In the genomic region with DNA sequence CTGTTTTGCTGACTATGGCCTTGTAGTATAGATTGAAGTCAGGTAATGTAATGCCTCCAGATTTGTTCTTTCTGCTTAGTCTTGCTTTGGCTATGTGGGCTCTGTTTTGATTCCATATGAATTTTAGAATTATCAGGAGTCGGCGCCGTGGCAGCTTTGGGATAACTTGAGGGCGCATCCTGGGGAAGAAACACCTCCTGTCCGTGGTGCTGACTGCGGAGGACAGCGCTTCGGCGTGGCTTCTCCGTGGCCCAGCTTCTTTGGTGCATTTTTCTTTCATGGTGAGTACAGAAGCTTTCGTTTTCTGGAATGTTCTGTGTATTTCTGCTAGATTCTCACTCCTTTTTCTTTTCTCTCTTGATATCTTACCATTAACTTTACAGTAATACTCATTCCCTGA, we compare ENCODE assay signal across 17 cellular contexts. TPM values are rescaled to one million over a fixed set of nuclear protein-coding genes. Genes with fewer than 3 reads are reported as not detected.
DNase-seq lines count a peak whose midpoint lies in the region; ATAC-seq, FAIRE-seq and TF ChIP-seq lines count a peak whose summit lies in the region.
"Had no signal": no experiment of that assay in that cellular context is flagged by ENCODE, and none has a peak within 500 bp of the region (broad histone marks: within the 10 kb centered on the region; RNA-seq: fewer than 3 reads in every experiment).

No MANE protein-coding gene starts in this region.

- H3K27me3 ChIP-seq in SK-N-SH (ENCODE audit: insufficient read depth) = peaks cover 13% of the 10 kb centered on the region; the same call in 1 of the 2 replicates
- no peaks in the 10 kb centered on the region for H3K27me3 ChIP-seq in GM23338 (ENCODE audit: insufficient read depth)
- no peaks in the 10 kb centered on the region for H3K27me3 ChIP-seq in GM12878 (replicated peaks in 1 of 2; ENCODE audit: control insufficient read depth in 2 of 2, insufficient read depth in 2 of 2, low read length in 1 of 2)
- no peaks in the 10 kb centered on the region for H3K27me3 ChIP-seq in endodermal cell (ENCODE audit: control insufficient read depth, insufficient read depth, low read length, poor library complexity, severe bottlenecking)
- H3K27me3 ChIP-seq: BLaER1 had no signal

- H2AFZ ChIP-seq in SK-N-SH (ENCODE audit: low read depth) (no peak overlapping the region), GM23338 (no peak overlapping the region), GM12878 (ENCODE audit: control insufficient read depth, low read depth, low read length) (no peak overlapping the region)
- H2AFZ ChIP-seq: GM23248 had no signal

- no peak for ATAC-seq in SK-N-SH treated with all-trans-retinoic acid at 6 μM for 48 hours
- ATAC-seq in GM23338 = no peak
- ATAC-seq in GM12878 = no peak

- no peaks in the 10 kb centered on the region for H3K4me1 ChIP-seq in SK-N-SH (ENCODE audit: control insufficient read depth in 1 of 2, insufficient read depth in 2 of 2, low read depth in 1 of 2, low read length in 1 of 2)
- H3K4me1 ChIP-seq in GM23338 (ENCODE audit: insufficient read depth) = no peaks in the 10 kb centered on the region
- H3K4me1 ChIP-seq in GM12878 (ENCODE audit: control insufficient read depth, insufficient read depth, low read length) = peaks cover 8% of the 10 kb centered on the region
- H3K4me1 ChIP-seq in endodermal cell (ENCODE audit: control insufficient read depth, insufficient read depth, low read length) = no peaks in the 10 kb centered on the region
- H3K4me1 ChIP-seq: BLaER1 had no signal

- RAD21 ChIA-PET in GM12878 (lab: Charles Lee; ENCODE audit: unreplicated experiment) = no interaction called here

- no peaks in the 10 kb centered on the region for H4K20me1 ChIP-seq in SK-N-SH (ENCODE audit: insufficient read depth)
- H4K20me1 ChIP-seq in GM23338 (replicated peaks; ENCODE audit: insufficient read depth) = no peaks in the 10 kb centered on the region
- no peaks in the 10 kb centered on the region for H4K20me1 ChIP-seq in GM12878 (ENCODE audit: control insufficient read depth, insufficient read depth)
- H4K20me1 ChIP-seq: BLaER1 had no signal

- no peak overlapping the region for H3K4me3 ChIP-seq in SK-N-SH (ENCODE audit: low read depth in 2 of 2, low read length in 1 of 2)
- H3K4me3 ChIP-seq in GM23338 = no peak overlapping the region
- H3K4me3 ChIP-seq in GM12878 = no peak overlapping the region
- H3K4me3 ChIP-seq in endodermal cell (ENCODE audit: low read length) = no peak overlapping the region
- H3K4me3 ChIP-seq: BLaER1, GM23248 had no signal

- no peaks in the 10 kb centered on the region for H3F3A ChIP-seq in SK-N-SH (replicated peaks; ENCODE audit: insufficient read depth)
- no peaks in the 10 kb centered on the region for H3F3A ChIP-seq in GM23338 (replicated peaks; ENCODE audit: low read depth)

- no peaks in the 10 kb centered on the region for H3K36me3 ChIP-seq in SK-N-SH (replicated peaks in 1 of 2; ENCODE audit: control insufficient read depth in 1 of 2, insufficient read depth in 2 of 2, low read length in 1 of 2)
- no peaks in the 10 kb centered on the region for H3K36me3 ChIP-seq in GM23338 (ENCODE audit: insufficient read depth)
- no peaks in the 10 kb centered on the region for H3K36me3 ChIP-seq in GM12878 (ENCODE audit: control insufficient read depth in 2 of 2, insufficient read depth in 2 of 2, low read length in 1 of 2)
- H3K36me3 ChIP-seq in endodermal cell (ENCODE audit: control insufficient read depth, insufficient read depth, low read length) = no peaks in the 10 kb centered on the region
- H3K36me3 ChIP-seq: BLaER1 had no signal

- H3K27me3 Mint-ChIP-seq in GM23338 (ENCODE audit: insufficient read depth, low read depth, poor library complexity) = no peaks in the 10 kb centered on the region
- peaks cover 5% of the 10 kb centered on the region for H3K27me3 Mint-ChIP-seq in endodermal cell (ENCODE audit: insufficient read depth)
- H3K27me3 Mint-ChIP-seq in activated T-helper 1 cell treated with anti-CD3 and anti-CD28 coated beads, Interleukin-12 subunit alpha, Interleukin-12 subunit beta, Interleukin-2, Interleukin-4 antibody, amounts not matched to agents 30 ng/mL and 10 ng/mL and 1 ng/mL, durations not matched to agents 14 hours and 24 hours and 36 hours (ENCODE audit: insufficient read depth) = peaks cover 31% of the 10 kb centered on the region

- BruUV-seq in GM12878 (replicated peaks; lab: Mats Ljungman, UMichigan) = no TSS peak

- H3K9me3 Mint-ChIP-seq in GM23338 = peaks cover 5% of the 10 kb centered on the region; the same call in 2 of the 3 replicates
- peaks cover 3% of the 10 kb centered on the region for H3K9me3 Mint-ChIP-seq in endodermal cell
- H3K9me3 Mint-ChIP-seq in activated T-helper 1 cell treated with anti-CD3 and anti-CD28 coated beads, Interleukin-12 subunit alpha, Interleukin-12 subunit beta, Interleukin-2, Interleukin-4 antibody, amounts not matched to agents 30 ng/mL and 10 ng/mL and 1 ng/mL, durations not matched to agents 14 hours and 24 hours and 36 hours = no peaks in the 10 kb centered on the region
- H3K9me3 Mint-ChIP-seq: CD4-positive, alpha-beta memory T cell had no signal

- no peak for TF ChIP-seq POLR2A in GM12878 (IDR thresholded peaks at IDR 0.05; ENCODE audit: low read depth, low read length)

- TF ChIP-seq EP300 in SK-N-SH (IDR thresholded peaks at IDR 0.05; ENCODE audit: borderline replicate concordance in 1 of 2, low read depth in 1 of 2, low read length in 1 of 2) (no peak), GM12878 (IDR thresholded peaks at IDR 0.05; ENCODE audit: borderline replicate concordance in 1 of 2, control insufficient read depth in 1 of 2, low read depth in 2 of 2, low read length in 2 of 2) (no peak)

- H3K4me3 Mint-ChIP-seq in GM23338 (no peak overlapping the region), endodermal cell (no peak overlapping the region)
- H3K4me3 Mint-ChIP-seq in activated T-helper 1 cell treated with anti-CD3 and anti-CD28 coated beads, Interleukin-12 subunit alpha, Interleukin-12 subunit beta, Interleukin-2, Interleukin-4 antibody, amounts not matched to agents 30 ng/mL and 10 ng/mL and 1 ng/mL, durations not matched to agents 14 hours and 24 hours and 36 hours = no peak overlapping the region
- H3K4me3 Mint-ChIP-seq: CD14-positive monocyte; CD4-positive, alpha-beta memory T cell; H9 had no signal

- H3K4me1 Mint-ChIP-seq in GM23338 = no peaks in the 10 kb centered on the region
- no peaks in the 10 kb centered on the region for H3K4me1 Mint-ChIP-seq in endodermal cell
- H3K4me1 Mint-ChIP-seq in activated T-helper 1 cell treated with anti-CD3 and anti-CD28 coated beads, Interleukin-12 subunit alpha, Interleukin-12 subunit beta, Interleukin-2, Interleukin-4 antibody, amounts not matched to agents 30 ng/mL and 10 ng/mL and 1 ng/mL, durations not matched to agents 14 hours and 24 hours and 36 hours (ENCODE audit: low read depth) = no peaks in the 10 kb centered on the region
- H3K4me1 Mint-ChIP-seq: CD14-positive monocyte; CD4-positive, alpha-beta memory T cell; H9 had no signal

- intact Hi-C loops in GM12878 (cut with micrococcal nuclease; ENCODE audit: unreplicated experiment) = no loop called here
- intact Hi-C loops in activated T-helper 1 cell treated with anti-CD3 and anti-CD28 coated beads, Interleukin-12 subunit alpha, Interleukin-12 subunit beta, Interleukin-2, Interleukin-4 antibody, amounts not matched to agents 30 ng/mL and 10 ng/mL and 1 ng/mL, durations not matched to agents 14 hours and 24 hours and 36 hours (cut with micrococcal nuclease) = no loop called here

- TF ChIP-seq CTCF in SK-N-SH (IDR thresholded peaks at IDR 0.05) (no peak), GM23338 (conservative IDR thresholded peaks at IDR 0.05; ENCODE audit: low read depth in 2 of 2) (no peak), GM12878 (IDR thresholded peaks at IDR 0.05 in 2 of 3, conservative IDR thresholded peaks at IDR 0.05 in 1 of 3; ENCODE audit: control insufficient read depth in 2 of 3, extremely low read depth in 1 of 3, insufficient read depth in 1 of 3, low read depth in 3 of 3, low read length in 3 of 3) (no peak), endodermal cell (conservative IDR thresholded peaks at IDR 0.05) (no peak)

- TF ChIP-seq RAD21 in SK-N-SH (IDR thresholded peaks at IDR 0.05; ENCODE audit: low read length) = no peak
- TF ChIP-seq RAD21 in GM12878 (IDR thresholded peaks at IDR 0.05; ENCODE audit: insufficient read depth, low read depth, low read length) = no peak

- DNase-seq in SK-N-SH (no peak), GM23338 (ENCODE audit: low spot score) (no peak), GM12878 (ENCODE audit: low read depth, low spot score) (no peak), endodermal cell (peak; percentile 33), GOT3 (lab: John Stamatoyannopoulos, UW) (no peak), NCI-H1436 (lab: John Stamatoyannopoulos, UW) (no peak)
- DNase-seq in activated T-helper 1 cell treated with anti-CD3 and anti-CD28 coated beads, Interleukin-12 subunit alpha, Interleukin-12 subunit beta, Interleukin-2, Interleukin-4 antibody, amounts not matched to agents 30 ng/mL and 10 ng/mL and 1 ng/mL, durations not matched to agents 14 hours and 24 hours and 36 hours (ENCODE audit: low spot score) = no peak
- DNase-seq: CD4-positive, alpha-beta memory T cell; DMS153; DMS79; GF-D8; GM23248; H9 had no signal

- H3K9me2 ChIP-seq in SK-N-SH (no peaks in the 10 kb centered on the region), GM23338 (ENCODE audit: insufficient read depth) (no peaks in the 10 kb centered on the region)

- FAIRE-seq in GM12878 (lab: Jason Lieb, UNC) = no peak

- CTCF ChIA-PET in SK-N-SH (lab: Yijun Ruan, JAX) (no interaction called here), GM12878 (lab: Yijun Ruan, JAX) (no interaction called here)

- no peak overlapping the region for H3K27ac ChIP-seq in SK-N-SH (ENCODE audit: low read depth in 2 of 2, low read length in 1 of 2)
- H3K27ac ChIP-seq in GM23338 (ENCODE audit: low read depth) = no peak overlapping the region
- no peak overlapping the region for H3K27ac ChIP-seq in GM12878 (ENCODE audit: control insufficient read depth, insufficient read depth)
- H3K27ac ChIP-seq in endodermal cell (ENCODE audit: low read depth, low read length) = no peak overlapping the region
- H3K27ac ChIP-seq: 22Rv1, BLaER1, GM23248 had no signal

- no peak overlapping the region for H3K9ac ChIP-seq in SK-N-SH
- H3K9ac ChIP-seq in GM12878 (ENCODE audit: control insufficient read depth, insufficient read depth, low read length) = no peak overlapping the region
- no peak overlapping the region for H3K9ac ChIP-seq in endodermal cell (ENCODE audit: extremely low read depth, low read length, poor library complexity, severe bottlenecking)
- H3K9ac ChIP-seq: BLaER1, GM23248 had no signal

- no peaks in the 10 kb centered on the region for H3K79me2 ChIP-seq in SK-N-SH (ENCODE audit: insufficient read depth)
- H3K79me2 ChIP-seq in GM23338 (replicated peaks; ENCODE audit: insufficient read depth) = no peaks in the 10 kb centered on the region
- no peaks in the 10 kb centered on the region for H3K79me2 ChIP-seq in GM12878 (ENCODE audit: control insufficient read depth, insufficient read depth, low read length)

- H3K36me3 Mint-ChIP-seq in GM23338 (ENCODE audit: low read depth) (no peaks in the 10 kb centered on the region), endodermal cell (ENCODE audit: low read depth) (no peaks in the 10 kb centered on the region)
- H3K36me3 Mint-ChIP-seq in activated T-helper 1 cell treated with anti-CD3 and anti-CD28 coated beads, Interleukin-12 subunit alpha, Interleukin-12 subunit beta, Interleukin-2, Interleukin-4 antibody, amounts not matched to agents 30 ng/mL and 10 ng/mL and 1 ng/mL, durations not matched to agents 14 hours and 24 hours and 36 hours (ENCODE audit: low read depth) = no peaks in the 10 kb centered on the region
- H3K36me3 Mint-ChIP-seq: CD14-positive monocyte; CD4-positive, alpha-beta memory T cell had no signal

- H3K9me3 ChIP-seq in SK-N-SH (no peaks in the 10 kb centered on the region), GM12878 (replicated peaks; ENCODE audit: control insufficient read depth, insufficient read depth, low read length) (no peaks in the 10 kb centered on the region), endodermal cell (ENCODE audit: control insufficient read depth, low read length) (no peaks in the 10 kb centered on the region)
- H3K9me3 ChIP-seq: BLaER1 had no signal

- H3K4me2 ChIP-seq in SK-N-SH (no peak overlapping the region), GM23338 (no peak overlapping the region), GM12878 (ENCODE audit: control insufficient read depth, insufficient read depth) (no peak overlapping the region)
- H3K4me2 ChIP-seq: BLaER1 had no signal

- H3K27ac Mint-ChIP-seq in GM23338 = no peak overlapping the region
- H3K27ac Mint-ChIP-seq in endodermal cell = no peak overlapping the region
- H3K27ac Mint-ChIP-seq in activated T-helper 1 cell treated with anti-CD3 and anti-CD28 coated beads, Interleukin-12 subunit alpha, Interleukin-12 subunit beta, Interleukin-2, Interleukin-4 antibody, amounts not matched to agents 30 ng/mL and 10 ng/mL and 1 ng/mL, durations not matched to agents 14 hours and 24 hours and 36 hours = no peak overlapping the region
- H3K27ac Mint-ChIP-seq: CD14-positive monocyte; CD4-positive, alpha-beta memory T cell; H9 had no signal

- in situ Hi-C loops in GM12878 (cut with MboI) = loop anchor here (5.0 kb wide), 1 partner anchor 1416 kb away; no protein-coding TSS in a partner anchor

- WGBS in SK-N-SH (ENCODE audit: low lambda C conversion rate) = 73% methylated on average over 11 of the region's 11 CpGs
- WGBS in GM12878 (ENCODE audit: insufficient coverage, insufficient replicate concordance, low lambda C conversion rate, missing lambda C conversion rate) = 91% methylated on average over 11 of the region's 11 CpGs
- 94 to 96% methylated on average over 10 to 11 of the region's 11 CpGs for WGBS in endodermal cell (ENCODE audit: insufficient coverage in 1 of 2, insufficient read length in 1 of 2), 2 experiments

- POLR2A ChIA-PET in SK-N-SH (lab: Yijun Ruan, JAX) (no interaction called here), GM12878 (lab: Charles Lee) (no interaction called here)

- SMC1A ChIA-PET in GM12878 (lab: Charles Lee; ENCODE audit: uncharacterized antibody, unreplicated experiment) = no interaction called here

RNA-seq across cellular contexts. Expression of a gene that starts 25.2 kb away (rescaled TPM):
- 16.6 and 21.3 TPM in 2 replicates for polyA plus RNA-seq in SK-N-SH (2012; rRNA removed)
- 9.8 and 12.4 TPM in 2 replicates for polyA plus RNA-seq in SK-N-SH (2012; cell fraction: cytosol; rRNA removed)
- 71.8 and 105 TPM in 2 replicates for polyA plus RNA-seq in SK-N-SH (2012; cell fraction: nucleus; rRNA removed)
- 47.8 and 64.6 TPM in 2 replicates for total RNA-seq in GM23338 (2014; rRNA removed; shearing (Covaris generic))
- 15.9 and 16.5 TPM in 2 replicates for polyA plus RNA-seq in GM23338 (2016; fragmentation: Nextera tagmentation; extraction: Ambion mirVana)
- 67.5 and 85.0 TPM in 2 replicates for total RNA-seq in GM12878 (2013; cell fraction: nucleolus; rRNA removed)
- 98.8 and 101 TPM in 2 replicates for total RNA-seq in GM12878 (2014; rRNA removed)
- total RNA-seq in GM12878 (2014; rRNA removed; fragmentation: Illumina TruSeq; extraction: Trizol) = 55.5 and 57.8 TPM in 2 replicates
- 68.0 and 71.9 TPM in 2 replicates for total RNA-seq in GM12878 (2021)
- 18.5 TPM for polyA plus RNA-seq in GM12878 (2011; ENCODE audit: low read depth)
- 42.1 and 61.8 TPM in 2 replicates for polyA plus RNA-seq in GM12878 (2011; rRNA removed)
- polyA plus RNA-seq in GM12878 (2011; cell fraction: cytosol; rRNA removed) = 57.4 and 91.9 TPM in 2 replicates
- 340 and 345 TPM in 2 replicates for polyA plus RNA-seq in GM12878 (2011; cell fraction: nucleus; rRNA removed)
- polyA plus RNA-seq in GM12878 (2012) = 40.4 and 54.9 TPM in 2 replicates
- polyA plus RNA-seq in GM12878 (2014; fragmentation: Illumina TruSeq; extraction: Trizol) = 19.1 and 55.9 TPM in 2 replicates
- polyA plus RNA-seq in GM12878 (2014; fragmentation: Nextera tagmentation; extraction: Ambion mirVana) = 10 to 100 TPM; 14.3 to 21.5 TPM
- polyA plus RNA-seq in GM12878 (2014; rRNA removed) = 133 and 141 TPM in 2 replicates
- 10 to 100 TPM; 66.6 to 73.9 TPM for polyA plus RNA-seq in GM12878 (2016; fragmentation: Nextera tagmentation; extraction: Ambion mirVana)
- polyA minus RNA-seq in GM12878 (2011; rRNA and poly(A)+ RNA removed) = 16.2 and 30.6 TPM in 2 replicates
- 16.0 and 18.8 TPM in 2 replicates for polyA minus RNA-seq in GM12878 (2011; cell fraction: cytosol; rRNA and poly(A)+ RNA removed)
- polyA minus RNA-seq in GM12878 (2011; cell fraction: nucleus; rRNA and poly(A)+ RNA removed) = 42.8 and 54.7 TPM in 2 replicates
- total RNA-seq in endodermal cell = 10 to 100 TPM; 17.3 to 29.9 TPM
- 42.5 TPM for polyA plus RNA-seq in endodermal cell (2013, experiment 1 of 2)
- 46.0 TPM for polyA plus RNA-seq in endodermal cell (2013, experiment 2 of 2)
- total RNA-seq in activated T-helper 1 cell treated with anti-CD3 and anti-CD28 coated beads, Interleukin-12 subunit alpha, Interleukin-12 subunit beta, Interleukin-2, Interleukin-4 antibody, amounts not matched to agents 30 ng/mL and 10 ng/mL and 1 ng/mL, durations not matched to agents 14 hours and 24 hours and 36 hours = 1.4 and 1.6 TPM in 2 replicates
- polyA plus RNA-seq: CD14-positive monocyte had no signal
